ENCODE assay signal across 11 cellular contexts in the genomic region with DNA sequence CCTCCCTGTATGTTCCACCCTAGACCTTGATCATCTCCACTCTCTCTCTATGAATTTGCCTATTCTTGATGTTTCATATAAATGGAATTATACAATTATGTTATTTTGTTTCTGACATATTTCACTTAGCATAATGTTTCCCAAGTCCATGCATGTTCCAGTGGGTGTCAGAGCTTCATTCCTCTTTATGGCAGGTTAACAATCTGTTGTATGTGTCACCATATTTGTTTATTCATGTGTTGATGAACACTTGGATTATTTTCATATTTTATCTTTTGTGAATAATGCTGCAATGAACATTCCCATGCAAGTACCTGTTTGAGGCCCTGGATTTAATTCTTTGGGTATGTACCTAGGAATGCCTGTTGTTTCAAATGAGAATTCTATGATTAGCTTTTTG. TPM values are rescaled to one million over a fixed set of nuclear protein-coding genes. Genes with fewer than 3 reads are reported as not detected.
"Had no signal": no experiment of that assay in that cellular context is flagged by ENCODE, and none has a peak within 500 bp of the region (broad histone marks: within the 10 kb centered on the region; RNA-seq: fewer than 3 reads in every experiment).

No MANE protein-coding gene starts in this region.

RNA-seq across cellular contexts. Expression of gene PSG6, which starts 3.3 kb away (rescaled TPM):
- total RNA-seq: PC-3, PC-9, Peyer's patch, Right ventricle myocardium inferior, Right ventricle myocardium superior, RPMI7951, SJCRH30, SJSA1, SK-MEL-5 had no signal
- polyA plus RNA-seq: SK-N-SH had no signal

RNA-seq across cellular contexts. Expression of gene PSG7, which starts 16.0 kb away (rescaled TPM):
- total RNA-seq: OCI-LY7, PC-3, PC-9, Peyer's patch, Right ventricle myocardium inferior, Right ventricle myocardium superior, RPMI7951, SJCRH30, SJSA1, SK-MEL-5 had no signal

RNA-seq across cellular contexts. Expression of gene PSG1, which starts 41.5 kb away (rescaled TPM):
- total RNA-seq: OCI-LY7, PC-3, Peyer's patch, Right ventricle myocardium inferior, Right ventricle myocardium superior, SJCRH30, SK-MEL-5 had no signal
